Comparison of ENCODE assay signal across 8 cellular contexts in genomic region chr18:24426398-24427294, GRCh38. TPM values are rescaled to one million over a fixed set of nuclear protein-coding genes. Genes with fewer than 3 reads are reported as not detected.
DNase-seq lines count a peak whose midpoint lies in the region; ATAC-seq and TF ChIP-seq lines count a peak whose summit lies in the region.

Gene IMPACT, plus strand, starts transcription at chr18:24426670. Its CDS starts 87 bp downstream, at chr18:24426757.

- H3K9me3 Mint-ChIP-seq in T-helper 1 cell treated with Interleukin-12 subunit alpha and Interleukin-12 subunit beta and Interleukin-4 antibody, amounts not matched to agents 30 μg/mL and 1 μg/mL, for 36 hours: peaks cover 29% of the 10 kb centered on the region
- H3K9me3 Mint-ChIP-seq in progenitor cell of endocrine pancreas (ENCODE audit: low read depth): peaks cover 13% of the 10 kb centered on the region

- H3K4me1 ChIP-seq in left ventricle myocardium inferior: peaks cover 23% of the 10 kb centered on the region
- H3K4me1 ChIP-seq in upper lobe of left lung: peaks cover 5 to 18% (median 9%) of the 10 kb centered on the region in 4 donors

- peak within 1 kb of the TSS; percentile 77 for H3K27ac Mint-ChIP-seq in T-helper 1 cell treated with Interleukin-12 subunit alpha and Interleukin-12 subunit beta and Interleukin-4 antibody, amounts not matched to agents 30 μg/mL and 1 μg/mL, for 36 hours
- H3K27ac Mint-ChIP-seq in progenitor cell of endocrine pancreas: peak within 1 kb of the TSS; percentile 97

- H3K4me3 ChIP-seq in GM08714 (ENCODE audit: low read length) (peak within 1 kb of the TSS; percentile 66), left ventricle myocardium inferior (peak within 1 kb of the TSS; percentile 82), upper lobe of left lung (peak within 1 kb of the TSS; percentile 79 to 97 (median 85))

- H3K27ac ChIP-seq in left ventricle myocardium inferior (replicated peaks) (peak within 1 kb of the TSS; percentile 86), upper lobe of left lung (peak within 1 kb of the TSS; percentile 81 to 90 (median 85))

- peaks cover 27% of the 10 kb centered on the region for H3K27me3 Mint-ChIP-seq in T-helper 1 cell treated with Interleukin-12 subunit alpha and Interleukin-12 subunit beta and Interleukin-4 antibody, amounts not matched to agents 30 μg/mL and 1 μg/mL, for 36 hours (ENCODE audit: low read depth)
- H3K27me3 Mint-ChIP-seq in progenitor cell of endocrine pancreas: peaks cover 18% of the 10 kb centered on the region

- TF ChIP-seq POLR2A in upper lobe of left lung (IDR thresholded peaks at IDR 0.05): peak in 2 of 4 donors; percentile 33 to 79

- 1 to 4% methylated on average over 27 to 58 of the region's 82 CpGs for WGBS in upper lobe of left lung, 2 donors

- H3K9me3 ChIP-seq in left ventricle myocardium inferior (replicated peaks): no peaks in the 10 kb centered on the region
- H3K9me3 ChIP-seq in upper lobe of left lung: peaks cover 0 to 3% (median 0%) of the 10 kb centered on the region in 4 donors

- intact Hi-C loops in left ventricle myocardium inferior (cut with micrococcal nuclease): no loop called here

- H3K36me3 ChIP-seq in left ventricle myocardium inferior (peaks cover 12% of the 10 kb centered on the region), upper lobe of left lung (peaks cover 0 to 11% (median 0%) of the 10 kb centered on the region in 4 donors)

- TF ChIP-seq EP300 in upper lobe of left lung (IDR thresholded peaks at IDR 0.05): no peak

- TF ChIP-seq CTCF in left ventricle myocardium inferior (IDR thresholded peaks at IDR 0.05; ENCODE audit: borderline replicate concordance) (no peak), progenitor cell of endocrine pancreas (IDR thresholded peaks at IDR 0.05; ENCODE audit: unreplicated experiment) (no peak), upper lobe of left lung (IDR thresholded peaks at IDR 0.05) (peak in 1 of 6 experiments; percentile 18)

- peaks cover 21% of the 10 kb centered on the region for H3K36me3 Mint-ChIP-seq in T-helper 1 cell treated with Interleukin-12 subunit alpha and Interleukin-12 subunit beta and Interleukin-4 antibody, amounts not matched to agents 30 μg/mL and 1 μg/mL, for 36 hours (ENCODE audit: low read depth)
- H3K36me3 Mint-ChIP-seq in progenitor cell of endocrine pancreas (ENCODE audit: insufficient read depth): peaks cover 7% of the 10 kb centered on the region

- H3K27me3 ChIP-seq in left ventricle myocardium inferior (ENCODE audit: low read depth) (peaks cover 41% of the 10 kb centered on the region), upper lobe of left lung (no peaks in the 10 kb centered on the region)

- H3K4me1 Mint-ChIP-seq in T-helper 1 cell treated with Interleukin-12 subunit alpha and Interleukin-12 subunit beta and Interleukin-4 antibody, amounts not matched to agents 30 μg/mL and 1 μg/mL, for 36 hours (ENCODE audit: low read depth): peaks cover 19% of the 10 kb centered on the region
- peaks cover 24% of the 10 kb centered on the region for H3K4me1 Mint-ChIP-seq in progenitor cell of endocrine pancreas (ENCODE audit: low read depth)

- ATAC-seq in upper lobe of left lung (ENCODE audit: low FRiP score in 2 of 2): peak; percentile 94 to 99

- peak within 1 kb of the TSS; percentile 87 for H3K4me3 Mint-ChIP-seq in T-helper 1 cell treated with Interleukin-12 subunit alpha and Interleukin-12 subunit beta and Interleukin-4 antibody, amounts not matched to agents 30 μg/mL and 1 μg/mL, for 36 hours
- peak within 1 kb of the TSS; percentile 89 for H3K4me3 Mint-ChIP-seq in progenitor cell of endocrine pancreas (ENCODE audit: low read depth)

- DNase-seq in HCEC 1CT (peak; percentile 87), MV-4-11 (lab: John Stamatoyannopoulos, UW) (peak; percentile 67), amniotic stem cell (lab: John Stamatoyannopoulos, UW) (peak; percentile 44), left ventricle myocardium inferior (peak; percentile 86), progenitor cell of endocrine pancreas (ENCODE audit: low spot score, unreplicated experiment) (peak; percentile 85), upper lobe of left lung (peak; percentile 82 to 98)

RNA-seq across cellular contexts. Expression of gene IMPACT, which starts in this region (rescaled TPM):
- total RNA-seq in left ventricle myocardium inferior (20.2 TPM), progenitor cell of endocrine pancreas (28.1 and 29.7 TPM in 2 replicates), upper lobe of left lung (10 to 100 TPM in 5 of 6 donors, 1 to 10 TPM in 1; 4.6 to 40.8 (median 18.2) TPM)

Comparison
In these comparisons a context has a peak if more than half of its experiments do, and no peak if none do; other contexts are left out.
1. Peak in every context shown above with its lines: DNase-seq, ATAC-seq, H3K4me3 ChIP-seq and H3K27ac ChIP-seq.